8 cellular contexts compared by ENCODE assay signal in the genomic region with DNA sequence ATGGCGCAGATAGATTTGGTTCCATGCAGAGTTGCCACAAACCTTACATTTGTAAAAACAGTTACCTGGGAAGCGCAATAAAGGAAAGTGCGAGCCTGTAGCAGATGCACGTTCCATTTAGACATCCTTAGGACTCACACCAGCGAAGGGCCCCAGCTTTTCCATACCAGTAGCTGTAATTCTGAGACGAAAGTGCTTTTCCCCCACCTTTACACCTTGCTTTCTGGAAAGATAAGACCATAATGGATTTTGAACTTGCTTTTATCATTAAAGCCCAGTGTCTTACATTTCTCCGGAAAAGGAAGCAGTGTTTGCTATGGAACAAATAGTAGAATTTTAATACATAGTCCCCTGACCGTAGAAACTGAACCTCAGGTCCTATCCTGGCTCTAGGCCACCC. TPM values are rescaled to one million over a fixed set of nuclear protein-coding genes. Genes with fewer than 3 reads are reported as not detected.
DNase-seq lines count a peak whose midpoint lies in the region; ATAC-seq and TF ChIP-seq lines count a peak whose summit lies in the region.
"Had no signal": no experiment of that assay in that cellular context is flagged by ENCODE, and none has a peak within 500 bp of the region (broad histone marks: within the 10 kb centered on the region; RNA-seq: fewer than 3 reads in every experiment).

No MANE protein-coding gene starts in this region.

- ATAC-seq in HG03159 (IDR thresholded peaks at IDR 0.05; ENCODE audit: unreplicated experiment), result peak; percentile 5
- ATAC-seq in GM21825 (IDR thresholded peaks at IDR 0.05; ENCODE audit: unreplicated experiment), result no peak
- no peak for ATAC-seq in GM18868 (IDR thresholded peaks at IDR 0.05; ENCODE audit: unreplicated experiment)

- no peak for DNase-seq in astrocyte of the cerebellum (ENCODE audit: low read depth)
- no peak for DNase-seq in tibial nerve (ENCODE audit: low spot score in 2 of 2)
- DNase-seq in NCI-H2227 (lab: John Stamatoyannopoulos, UW; ENCODE audit: unreplicated experiment), result no peak
- DNase-seq: T1000 had no signal

- H3K9me3 ChIP-seq in liver (ENCODE audit: control insufficient read depth in 4 of 4, low read length in 3 of 4) (no peaks in the 10 kb centered on the region), tibial nerve (no peaks in the 10 kb centered on the region)

- peak overlapping the region; percentile 52 for H3K4me3 ChIP-seq in astrocyte of the cerebellum (ENCODE audit: low read depth, low read length)
- H3K4me3 ChIP-seq in liver (ENCODE audit: low read depth in 1 of 3, low read length in 3 of 3), result peak overlapping the region; percentile 46 to 96 (median 86)
- H3K4me3 ChIP-seq in tibial nerve, result peak overlapping the region; percentile 39 to 86 (median 68)

- in situ Hi-C loops in astrocyte of the cerebellum (cut with HindIII; ENCODE audit: low sequenced_read_pairs), result no loop called here

- peak overlapping the region in 1 of 2 donors; percentile 50 for H3K9ac ChIP-seq in liver (ENCODE audit: low read depth in 1 of 2, low read length in 2 of 2)

- H3K27ac ChIP-seq in liver (ENCODE audit: low read depth in 1 of 2, low read length in 2 of 2) (no peak overlapping the region), tibial nerve (peak overlapping the region in 2 of 4 donors; percentile 81 to 85)

- no peak for TF ChIP-seq RAD21 in liver (IDR thresholded peaks at IDR 0.05)

- no peak for TF ChIP-seq EP300 in tibial nerve (IDR thresholded peaks at IDR 0.05)

- H3K27me3 ChIP-seq in liver (ENCODE audit: control insufficient read depth in 4 of 4, insufficient read depth in 4 of 4, low read length in 3 of 4) (no peaks in the 10 kb centered on the region), tibial nerve (no peaks in the 10 kb centered on the region)

- H3K4me1 ChIP-seq in liver (ENCODE audit: control insufficient read depth in 4 of 4, insufficient read depth in 4 of 4, low read length in 3 of 4) (peaks cover 0 to 15% (median 11%) of the 10 kb centered on the region in 4 donors), tibial nerve (peaks cover 0 to 14% (median 8%) of the 10 kb centered on the region in 4 donors)

- H3K36me3 ChIP-seq in liver (ENCODE audit: control insufficient read depth in 4 of 4, insufficient read depth in 3 of 4, low read depth in 1 of 4, low read length in 3 of 4), result no peaks in the 10 kb centered on the region
- H3K36me3 ChIP-seq in tibial nerve, result no peaks in the 10 kb centered on the region

- TF ChIP-seq POLR2A in tibial nerve (IDR thresholded peaks at IDR 0.05), result no peak

- 66% methylated on average over 8 of the region's 8 CpGs for WGBS in liver
- whole genome bisulfite sequencing in tibial nerve, 2 donors, result 60 to 61% methylated on average over 8 of the region's 8 CpGs

- TF ChIP-seq CTCF in astrocyte of the cerebellum (IDR thresholded peaks at IDR 0.05; ENCODE audit: low read depth, low read length, missing control alignments), result no peak
- TF ChIP-seq CTCF in liver (IDR thresholded peaks at IDR 0.05; ENCODE audit: low read depth, low read length, missing input control), result no peak
- TF ChIP-seq CTCF in tibial nerve (IDR thresholded peaks at IDR 0.05), result no peak

TF ChIP-seq in liver, 16 proteins besides CTCF, POLR2A, EP300 and RAD21:
- TF ChIP-seq, protein P1, sequence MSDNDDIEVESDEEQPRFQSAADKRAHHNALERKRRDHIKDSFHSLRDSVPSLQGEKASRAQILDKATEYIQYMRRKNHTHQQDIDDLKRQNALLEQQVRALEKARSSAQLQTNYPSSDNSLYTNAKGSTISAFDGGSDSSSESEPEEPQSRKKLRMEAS (IDR thresholded peaks at IDR 0.05), result no peak
- TF ChIP-seq HNF4A (conservative IDR thresholded peaks at IDR 0.05) (no peak), YY1 (IDR thresholded peaks at IDR 0.05) (no peak), TAF1 (conservative IDR thresholded peaks at IDR 0.05) (no peak), JUND (IDR thresholded peaks at IDR 0.05) (no peak), NR2F2 (IDR thresholded peaks at IDR 0.05) (no peak), GABPA (IDR thresholded peaks at IDR 0.05 in 1 of 2, conservative IDR thresholded peaks at IDR 0.05 in 1 of 2) (no peak), FOXA1 (IDR thresholded peaks at IDR 0.05) (no peak), FOXA2 (IDR thresholded peaks at IDR 0.05) (no peak)
- TF ChIP-seq, protein P2, sequence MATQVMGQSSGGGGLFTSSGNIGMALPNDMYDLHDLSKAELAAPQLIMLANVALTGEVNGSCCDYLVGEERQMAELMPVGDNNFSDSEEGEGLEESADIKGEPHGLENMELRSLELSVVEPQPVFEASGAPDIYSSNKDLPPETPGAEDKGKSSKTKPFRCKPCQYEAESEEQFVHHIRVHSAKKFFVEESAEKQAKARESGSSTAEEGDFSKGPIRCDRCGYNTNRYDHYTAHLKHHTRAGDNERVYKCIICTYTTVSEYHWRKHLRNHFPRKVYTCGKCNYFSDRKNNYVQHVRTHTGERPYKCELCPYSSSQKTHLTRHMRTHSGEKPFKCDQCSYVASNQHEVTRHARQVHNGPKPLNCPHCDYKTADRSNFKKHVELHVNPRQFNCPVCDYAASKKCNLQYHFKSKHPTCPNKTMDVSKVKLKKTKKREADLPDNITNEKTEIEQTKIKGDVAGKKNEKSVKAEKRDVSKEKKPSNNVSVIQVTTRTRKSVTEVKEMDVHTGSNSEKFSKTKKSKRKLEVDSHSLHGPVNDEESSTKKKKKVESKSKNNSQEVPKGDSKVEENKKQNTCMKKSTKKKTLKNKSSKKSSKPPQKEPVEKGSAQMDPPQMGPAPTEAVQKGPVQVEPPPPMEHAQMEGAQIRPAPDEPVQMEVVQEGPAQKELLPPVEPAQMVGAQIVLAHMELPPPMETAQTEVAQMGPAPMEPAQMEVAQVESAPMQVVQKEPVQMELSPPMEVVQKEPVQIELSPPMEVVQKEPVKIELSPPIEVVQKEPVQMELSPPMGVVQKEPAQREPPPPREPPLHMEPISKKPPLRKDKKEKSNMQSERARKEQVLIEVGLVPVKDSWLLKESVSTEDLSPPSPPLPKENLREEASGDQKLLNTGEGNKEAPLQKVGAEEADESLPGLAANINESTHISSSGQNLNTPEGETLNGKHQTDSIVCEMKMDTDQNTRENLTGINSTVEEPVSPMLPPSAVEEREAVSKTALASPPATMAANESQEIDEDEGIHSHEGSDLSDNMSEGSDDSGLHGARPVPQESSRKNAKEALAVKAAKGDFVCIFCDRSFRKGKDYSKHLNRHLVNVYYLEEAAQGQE (IDR thresholded peaks at IDR 0.05), result no peak
TF ChIP-seq in liver: peak in this region for 0.

RNA-seq across cellular contexts. Expression of a gene that starts 0.6 kb away (rescaled TPM):
- total RNA-seq in liver (1 to 10 TPM; 3.9 to 4.2 TPM), tibial nerve (10 to 100 TPM in 1 of 4 donors, 1 to 10 TPM in 3; 5.1 to 23.4 (median 7.6) TPM)
- polyA plus RNA-seq in liver, result 1 to 10 TPM; 1.2 to 1.5 TPM

RNA-seq across cellular contexts. Expression of a gene that starts 11.7 kb away (rescaled TPM):
- 10 to 100 TPM; 26.5 to 33.7 TPM for total RNA-seq in liver
- 10 to 100 TPM in 1 of 2 donors, 1 to 10 TPM in 1; 7.2 to 20.7 TPM for polyA plus RNA-seq in liver
- 100 to 1,000 TPM in 1 of 4 donors, 10 to 100 TPM in 3; 31.5 to 154 (median 68.4) TPM for total RNA-seq in tibial nerve

RNA-seq across cellular contexts. Expression of a gene that starts 58.9 kb away (rescaled TPM):
- total RNA-seq in liver (under 1 TPM; 0.09 to 0.25 TPM), tibial nerve (10 to 100 TPM in 2 of 4 donors, 1 to 10 TPM in 2; 7.9 to 14.1 (median 9.8) TPM)
- polyA plus RNA-seq in liver, result under 1 TPM in 1 of 2 donors, not detected in 1; 0.14 TPM

Comparison
In these comparisons a context has a peak if more than half of its experiments do, and no peak if none do; other contexts are left out.
1. RNA of a gene that starts 58.9 kb away (total RNA-seq): 7.9 to 14.1 TPM in tibial nerve; 0.09 to 0.25 TPM in liver; every median in the first group is over 4 times any median in the second.
2. Peak in every context shown above with its lines, with median percentiles within 50 percentile points of each other: H3K4me3 ChIP-seq.